Comparison of ENCODE assay signal across 17 cellular contexts in the genomic region with DNA sequence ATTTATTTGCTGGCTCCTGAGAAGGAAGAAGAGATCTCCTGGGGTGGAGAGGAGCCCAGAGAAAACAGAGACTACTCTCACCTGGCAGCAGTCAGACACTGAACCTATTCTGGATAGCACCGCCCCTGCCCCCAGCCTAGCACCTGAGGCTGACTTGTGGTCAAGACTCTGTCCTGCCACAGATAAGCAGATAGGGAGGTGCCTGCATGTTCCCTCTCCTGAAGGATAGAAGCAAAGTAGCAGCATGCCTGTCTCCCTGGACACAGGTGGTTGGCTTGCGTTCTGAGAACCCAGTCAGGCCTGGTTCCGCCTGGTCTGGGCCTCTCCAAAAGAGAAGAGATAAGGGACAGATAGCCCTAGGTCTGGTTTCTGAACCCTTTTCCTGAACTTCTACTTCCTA. TPM values are rescaled to one million over a fixed set of nuclear protein-coding genes. Genes with fewer than 3 reads are reported as not detected.
DNase-seq lines count a peak whose midpoint lies in the region; ATAC-seq and TF ChIP-seq lines count a peak whose summit lies in the region.
"Had no signal": no experiment of that assay in that cellular context is flagged by ENCODE, and none has a peak within 500 bp of the region (broad histone marks: within the 10 kb centered on the region; RNA-seq: fewer than 3 reads in every experiment).

No MANE protein-coding gene starts in this region.

- BruUV-seq in HCT116 (replicated peaks; lab: Mats Ljungman, UMichigan): no TSS peak

- intact Hi-C loops in HCT116 (cut with micrococcal nuclease) (no loop called here), stomach (cut with DNase I; ENCODE audit: low total_unique reads) (no loop called here)

- peaks cover 100% of the 10 kb centered on the region for H3K4me1 ChIP-seq in BLaER1
- H3K4me1 ChIP-seq in HCT116 (ENCODE audit: control insufficient read depth in 1 of 2, insufficient read depth in 2 of 2, low read length in 2 of 2): peaks cover 13 to 40% of the 10 kb centered on the region in 2 experiments
- H3K4me1 ChIP-seq in stomach: peaks cover 40 to 46% (median 44%) of the 10 kb centered on the region in 4 donors

- no peak for TF ChIP-seq RAD21 in HCT116 (IDR thresholded peaks at IDR 0.05; ENCODE audit: low read depth)

- H3K27ac ChIP-seq in BLaER1 (peak overlapping the region; percentile 75), HCT116 (ENCODE audit: low read depth, low read length) (no peak overlapping the region), stomach (no peak overlapping the region)
- H3K27ac ChIP-seq: lower lobe of right lung, right atrium auricular region had no signal

- TF ChIP-seq POLR2A in HCT116 (IDR thresholded peaks at IDR 0.05; ENCODE audit: borderline replicate concordance, extremely low read depth, insufficient read depth, insufficient read length) (no peak), stomach (IDR thresholded peaks at IDR 0.05) (no peak)

- H3K4me1 Mint-ChIP-seq in natural killer cell treated with Interleukin-12 subunit alpha and Interleukin-12 subunit beta and Interleukin-15 and Interleukin-18, amount 100 ng/mL, for 72 hours (ENCODE audit: low read depth in 2 of 2): peaks cover 18 to 21% of the 10 kb centered on the region in 2 donors

- peaks cover 6% of the 10 kb centered on the region for H3K36me3 Mint-ChIP-seq in natural killer cell treated with Interleukin-12 subunit alpha and Interleukin-12 subunit beta and Interleukin-15 and Interleukin-18, amount 100 ng/mL, for 72 hours
- H3K36me3 Mint-ChIP-seq: WTC11 had no signal

- no peak overlapping the region for H3K4me3 ChIP-seq in BLaER1
- H3K4me3 ChIP-seq in HCT116 (replicated peaks in 1 of 2; ENCODE audit: low read depth in 1 of 2, low read length in 2 of 2): no peak overlapping the region
- H3K4me3 ChIP-seq in stomach: no peak overlapping the region
- H3K4me3 ChIP-seq: lower lobe of right lung, right atrium auricular region had no signal

- DNase-seq in HCT116 (ENCODE audit: low read depth, low spot score) (no peak), T47D (ENCODE audit: low read depth in 1 of 2, low spot score in 1 of 2) (peak; percentile 33 to 63), stomach (no peak), SKM-1 treated with dmso at 0.1 percent for 144 hours (lab: John Stamatoyannopoulos, UW; ENCODE audit: unreplicated experiment) (no peak), GM10248 (ENCODE audit: extremely low spot score) (no peak)
- no peak for DNase-seq in natural killer cell treated with Interleukin-12 subunit alpha and Interleukin-12 subunit beta and Interleukin-15 and Interleukin-18, amount 100 ng/mL, for 72 hours (ENCODE audit: low spot score)
- DNase-seq: DMS 273 treated with DMSO at 0.1 percent for 48 hours, HCEC 1CT, IMR-90, lower lobe of right lung had no signal

- POLR2A ChIA-PET in HCT116 (lab: Charles Lee) (no interaction called here), GM10248 (lab: Yijun Ruan, JAX) (no interaction called here)

- RAD21 ChIA-PET in HCT116 (lab: Charles Lee; ENCODE audit: low non-redundant PET in 1 of 2, low total read pairs in 2 of 2, uncharacterized antibody in 2 of 2, unreplicated experiment in 2 of 2): no interaction called here

- peaks cover 35% of the 10 kb centered on the region for H4K20me1 ChIP-seq in BLaER1
- no peaks in the 10 kb centered on the region for H4K20me1 ChIP-seq in HCT116 (ENCODE audit: insufficient read depth)

- no peaks in the 10 kb centered on the region for H3K9me2 ChIP-seq in HCT116 (ENCODE audit: insufficient read depth)

- no peak for TF ChIP-seq EP300 in stomach (IDR thresholded peaks at IDR 0.05)

- CTCF ChIA-PET in HCT116 (lab: Charles Lee) (no interaction called here), GM10248 (lab: Yijun Ruan, JAX) (interaction anchor here (1.5 to 8.4 kb wide), 4 partner anchors 7 to 33 kb away, joined by 5 to 96 read pairs (median 24); a partner anchor contains a TSS)

- WGBS in stomach, 5 donors: 49 to 82% (median 61%) methylated on average over 3 of the region's 3 CpGs

- peaks cover 16 to 26% of the 10 kb centered on the region in 2 donors for H3K27me3 Mint-ChIP-seq in natural killer cell treated with Interleukin-12 subunit alpha and Interleukin-12 subunit beta and Interleukin-15 and Interleukin-18, amount 100 ng/mL, for 72 hours

- peak overlapping the region; percentile 2 for H3K4me3 Mint-ChIP-seq in natural killer cell treated with Interleukin-12 subunit alpha and Interleukin-12 subunit beta and Interleukin-15 and Interleukin-18, amount 100 ng/mL, for 72 hours

- peak overlapping the region; percentile 75 for H3K9ac ChIP-seq in BLaER1
- no peak overlapping the region for H3K9ac ChIP-seq in HCT116 (ENCODE audit: low read length)

- TF ChIP-seq CTCF in HCT116 (IDR thresholded peaks at IDR 0.05 in 2 of 3, conservative IDR thresholded peaks at IDR 0.05 in 1 of 3; ENCODE audit: borderline replicate concordance in 1 of 3, insufficient read depth in 1 of 3, low read depth in 2 of 3, low read length in 2 of 3) (no peak), stomach (IDR thresholded peaks at IDR 0.05) (no peak), GM10248 (IDR thresholded peaks at IDR 0.05; ENCODE audit: control extremely low read depth, extremely low read depth, low read depth, missing control alignments) (no peak)

- H2AFZ ChIP-seq in HCT116 (ENCODE audit: low read depth, low read length, poor library complexity, severe bottlenecking): no peak overlapping the region

- H3K36me3 ChIP-seq in BLaER1: no peaks in the 10 kb centered on the region
- no peaks in the 10 kb centered on the region for H3K36me3 ChIP-seq in HCT116 (ENCODE audit: control insufficient read depth in 1 of 2, insufficient read depth in 2 of 2, low read length in 2 of 2)
- no peaks in the 10 kb centered on the region for H3K36me3 ChIP-seq in stomach
- H3K36me3 ChIP-seq: lower lobe of right lung, right atrium auricular region had no signal

- no peak for ATAC-seq in HCT116
- no peak for ATAC-seq in natural killer cell treated with Interleukin-12 subunit alpha and Interleukin-12 subunit beta and Interleukin-15 and Interleukin-18, amount 100 ng/mL, for 72 hours
- no peak for ATAC-seq in GM18861 (IDR thresholded peaks at IDR 0.05; ENCODE audit: unreplicated experiment)
- ATAC-seq: lower lobe of right lung, WTC11 had no signal

- no peaks in the 10 kb centered on the region for H3K79me2 ChIP-seq in HCT116 (ENCODE audit: insufficient read depth, low read length)

- H3K9me3 Mint-ChIP-seq in natural killer cell treated with Interleukin-12 subunit alpha and Interleukin-12 subunit beta and Interleukin-15 and Interleukin-18, amount 100 ng/mL, for 72 hours: no peaks in the 10 kb centered on the region
- H3K9me3 Mint-ChIP-seq: WTC11 had no signal

- no peaks in the 10 kb centered on the region for H3K9me3 ChIP-seq in BLaER1
- H3K9me3 ChIP-seq in HCT116 (ENCODE audit: control insufficient read depth in 1 of 2, insufficient read depth in 1 of 2, low read depth in 1 of 2, low read length in 2 of 2): no peaks in the 10 kb centered on the region
- H3K9me3 ChIP-seq in stomach: no peaks in the 10 kb centered on the region
- H3K9me3 ChIP-seq: lower lobe of right lung, right atrium auricular region had no signal

- H3K4me2 ChIP-seq in BLaER1: peak overlapping the region; percentile 100
- H3K4me2 ChIP-seq in HCT116 (ENCODE audit: low read length): peak overlapping the region; percentile 99; the same call in 1 of the 2 replicates

- in situ Hi-C loops in T47D (cut with HindIII; ENCODE audit: low pct_unique_long_range_greater_than_20kb, low sequenced_read_pairs): no loop called here

- H3K27me3 ChIP-seq in BLaER1: peaks cover 36% of the 10 kb centered on the region
- no peaks in the 10 kb centered on the region for H3K27me3 ChIP-seq in HCT116 (ENCODE audit: insufficient read depth, low read length)
- peaks cover 19 to 40% (median 39%) of the 10 kb centered on the region in 3 donors for H3K27me3 ChIP-seq in stomach

- no peak overlapping the region for H3K27ac Mint-ChIP-seq in natural killer cell treated with Interleukin-12 subunit alpha and Interleukin-12 subunit beta and Interleukin-15 and Interleukin-18, amount 100 ng/mL, for 72 hours
- H3K27ac Mint-ChIP-seq: WTC11 had no signal

TF ChIP-seq in HCT116, 20 proteins besides CTCF, POLR2A, EP300 and RAD21 (continues in another document):
- TF ChIP-seq SP1 (IDR thresholded peaks at IDR 0.05; ENCODE audit: low read depth): no peak
- TF ChIP-seq EZH2phosphoT487 (IDR thresholded peaks at IDR 0.05; ENCODE audit: borderline replicate concordance): no peak

RNA-seq across cellular contexts. Expression of a gene that starts 1.3 kb away (rescaled TPM):
- 20.4 TPM for total RNA-seq in HCT116 (2021; ENCODE audit: unreplicated experiment)
- 29.2 and 31.1 TPM in 2 replicates for polyA plus RNA-seq in HCT116 (2012)
- 1 to 10 TPM in 1 of 2 donors, not detected in 1; 1.2 TPM for total RNA-seq in natural killer cell treated with Interleukin-12 subunit alpha and Interleukin-12 subunit beta and Interleukin-15 and Interleukin-18, amount 100 ng/mL, for 72 hours
- total RNA-seq in stomach: not detected
- polyA plus RNA-seq in stomach: 1 to 10 TPM in 2 of 3 donors, under 1 TPM in 1; 0.76 to 4.9 (median 1.5) TPM

RNA-seq across cellular contexts. Expression of a gene that starts 13.8 kb away (rescaled TPM):
- 9.8 TPM for total RNA-seq in HCT116 (2021; ENCODE audit: unreplicated experiment)
- polyA plus RNA-seq in HCT116 (2012): 9.0 and 10.9 TPM in 2 replicates
- total RNA-seq in natural killer cell treated with Interleukin-12 subunit alpha and Interleukin-12 subunit beta and Interleukin-15 and Interleukin-18, amount 100 ng/mL, for 72 hours: 1 to 10 TPM; 1.7 to 4.7 TPM
- 1 to 10 TPM in 3 of 5 donors, not detected in 2; 3.5 to 9.9 (median 5.8) TPM for total RNA-seq in stomach
- polyA plus RNA-seq in stomach: 10 to 100 TPM in 1 of 3 donors, 1 to 10 TPM in 2; 4.3 to 13.2 (median 6.7) TPM

RNA-seq across cellular contexts. Expression of a gene that starts 26.2 kb away (rescaled TPM):
- total RNA-seq in HCT116 (2021; ENCODE audit: unreplicated experiment) (149 TPM), stomach (100 to 1,000 TPM in 4 of 5 donors, 10 to 100 TPM in 1; 56.2 to 335 (median 126) TPM)
- 185 and 189 TPM in 2 replicates for polyA plus RNA-seq in HCT116 (2012)
- total RNA-seq in natural killer cell treated with Interleukin-12 subunit alpha and Interleukin-12 subunit beta and Interleukin-15 and Interleukin-18, amount 100 ng/mL, for 72 hours: 100 to 1,000 TPM in 1 of 2 donors, 10 to 100 TPM in 1; 42.1 to 107 TPM
- 100 to 1,000 TPM; 149 to 267 (median 159) TPM for polyA plus RNA-seq in stomach

RNA-seq across cellular contexts. Expression of a gene that starts 43.7 kb away (rescaled TPM):
- total RNA-seq in HCT116 (2021; ENCODE audit: unreplicated experiment): 0.32 TPM
- polyA plus RNA-seq in HCT116 (2012): 0.08 and 0.14 TPM in 2 replicates
- total RNA-seq in natural killer cell treated with Interleukin-12 subunit alpha and Interleukin-12 subunit beta and Interleukin-15 and Interleukin-18, amount 100 ng/mL, for 72 hours: not detected
- under 1 TPM in 2 of 5 donors, not detected in 3; 0.18 to 0.89 TPM for total RNA-seq in stomach
- under 1 TPM in 1 of 3 donors, not detected in 2; 0.13 TPM for polyA plus RNA-seq in stomach
- total RNA-seq: activated CD8-positive, alpha-beta memory T cell treated with anti-CD3 and anti-CD28 coated beads for 36 hours; frontal cortex; IMR-90; lower lobe of right lung; right atrium auricular region; T-helper 1 cell treated with Interleukin-12 subunit alpha and Interleukin-12 subunit beta and Interleukin-4 antibody, amounts not matched to agents 30 ng/mL and 1 ng/mL, for 36 hours had no signal
- polyA plus RNA-seq: IMR-90 had no signal

RNA-seq across cellular contexts. Expression of a gene that starts 43.8 kb away (rescaled TPM):
- total RNA-seq in HCT116 (2021; ENCODE audit: unreplicated experiment) (2.0 TPM), stomach (100 to 1,000 TPM in 1 of 5 donors, not detected in 4; 158 TPM)
- polyA plus RNA-seq in HCT116 (2012): 2.4 and 2.9 TPM in 2 replicates
- total RNA-seq in natural killer cell treated with Interleukin-12 subunit alpha and Interleukin-12 subunit beta and Interleukin-15 and Interleukin-18, amount 100 ng/mL, for 72 hours: under 1 TPM in 1 of 2 donors, not detected in 1; 0.57 TPM
- polyA plus RNA-seq in stomach: 1 to 10 TPM; 1.6 to 6.6 (median 6.1) TPM
- total RNA-seq: IMR-90, right atrium auricular region had no signal

Comparison
In these comparisons a context has a peak if more than half of its experiments do, and no peak if none do; other contexts are left out.
1. DNase-seq: peak in T47D (2 of 2); none in HCT116 (single experiment), natural killer cell treated with Interleukin-12 subunit alpha and Interleukin-12 subunit beta and Interleukin-15 and Interleukin-18, amount 100 ng/mL, for 72 hours (single experiment), stomach (single experiment), SKM-1 treated with dmso at 0.1 percent for 144 hours (single experiment) and GM10248 (single experiment).